Comparison of ENCODE assay signal across 23 cellular contexts in the genomic region with DNA sequence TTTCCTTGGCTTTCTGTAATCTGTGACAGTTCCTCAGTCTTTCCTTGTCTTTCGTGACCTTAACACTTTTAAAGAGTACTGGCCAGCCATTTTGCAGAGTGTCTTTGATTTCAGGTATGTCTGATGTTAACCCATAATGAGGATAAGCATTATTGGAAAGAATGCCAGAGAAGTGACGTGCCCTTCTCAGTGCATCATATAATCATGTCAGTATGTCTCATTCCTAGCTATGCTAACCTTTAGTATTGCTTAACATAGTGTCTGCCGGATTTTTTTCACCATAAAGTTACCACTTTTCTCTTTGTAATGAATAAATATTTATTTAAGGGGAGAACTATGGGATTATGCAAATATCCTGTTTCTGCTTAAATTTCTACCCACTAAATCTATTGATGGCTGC. TPM values are rescaled to one million over a fixed set of nuclear protein-coding genes. Genes with fewer than 3 reads are reported as not detected.
"Had no signal": no experiment of that assay in that cellular context is flagged by ENCODE, and none has a peak within 500 bp of the region (broad histone marks: within the 10 kb centered on the region; RNA-seq: fewer than 3 reads in every experiment).

No MANE protein-coding gene starts in this region.

- H3K4me3 ChIP-seq: body of pancreas, thyroid gland, vagina had no signal

- DNase-seq: activated CD4-positive, alpha-beta memory T cell treated with anti-CD3 and anti-CD28 coated beads, Interleukin-2, amount 10 ng/mL, durations not matched to agents 7 days and 5 days; activated CD4-positive, alpha-beta T cell treated with anti-CD3 and anti-CD28 coated beads for 48 hours; activated CD4-positive, CD25-positive, alpha-beta regulatory T cell; activated naive CD4-positive, alpha-beta T cell; activated naive CD8-positive, alpha-beta T cell treated with anti-CD3 and anti-CD28 coated beads for 36 hours; activated T-cell treated with anti-CD3 and anti-CD28 coated beads, Interleukin-2, amount 50 U/mL, for 1 hour; amygdala; body of pancreas; cortex of kidney; immature natural killer cell; left ventricle myocardium superior; mesenchymal stem cell; natural killer cell; stimulated activated CD4-positive, alpha-beta T cell treated with anti-CD3 and anti-CD28 coated beads, Interleukin-12 subunit alpha, Interleukin-12 subunit beta, amount 100 ng/mL, for 4 hours; stimulated activated CD4-positive, alpha-beta T cell treated with anti-CD3 and anti-CD28 coated beads, Interleukin-1b, Interleukin-23, amount 100 ng/mL, for 48 hours; stimulated activated CD8-positive, alpha-beta memory T cell treated with anti-CD3 and anti-CD28 coated beads, Interleukin-4, amount 100 ng/mL, for 48 hours; stimulated activated naive CD4-positive, alpha-beta T cell; T-helper 9 cell; thyroid gland had no signal

- H3K36me3 ChIP-seq: neutrophil, thyroid gland, vagina had no signal

- H3K4me1 ChIP-seq: body of pancreas had no signal

- H3K27ac ChIP-seq: neutrophil, thyroid gland, vagina had no signal

- H3K27me3 ChIP-seq: body of pancreas, thyroid gland, vagina had no signal

- H3K27ac Mint-ChIP-seq: activated CD4-positive, alpha-beta memory T cell treated with anti-CD3 and anti-CD28 coated beads, Interleukin-2, amount 10 ng/mL, durations not matched to agents 7 days and 5 days; activated naive CD8-positive, alpha-beta T cell treated with anti-CD3 and anti-CD28 coated beads for 36 hours; activated T-helper 17 cell treated with anti-CD3 and anti-CD28 coated beads, Interleukin-2, amount 50 U/mL, for 72 hours; immature natural killer cell; natural killer cell had no signal

- H3K4me1 Mint-ChIP-seq: activated CD4-positive, alpha-beta memory T cell treated with anti-CD3 and anti-CD28 coated beads, Interleukin-2, amount 10 ng/mL, durations not matched to agents 7 days and 5 days; activated naive CD8-positive, alpha-beta T cell treated with anti-CD3 and anti-CD28 coated beads for 36 hours; activated T-helper 17 cell treated with anti-CD3 and anti-CD28 coated beads, Interleukin-2, amount 50 U/mL, for 72 hours; central memory CD8-positive, alpha-beta T cell; immature natural killer cell; natural killer cell had no signal

- H3K9me3 ChIP-seq: body of pancreas, neutrophil, thyroid gland, vagina had no signal

- H3K36me3 Mint-ChIP-seq: activated naive CD8-positive, alpha-beta T cell treated with anti-CD3 and anti-CD28 coated beads for 36 hours; immature natural killer cell; natural killer cell had no signal

- H3K9me3 Mint-ChIP-seq: activated CD4-positive, alpha-beta memory T cell treated with anti-CD3 and anti-CD28 coated beads, Interleukin-2, amount 10 ng/mL, durations not matched to agents 7 days and 5 days; activated naive CD8-positive, alpha-beta T cell treated with anti-CD3 and anti-CD28 coated beads for 36 hours; activated T-helper 17 cell treated with anti-CD3 and anti-CD28 coated beads, Interleukin-2, amount 50 U/mL, for 72 hours; central memory CD8-positive, alpha-beta T cell; immature natural killer cell; natural killer cell had no signal

- H3K4me3 Mint-ChIP-seq: activated CD4-positive, alpha-beta memory T cell treated with anti-CD3 and anti-CD28 coated beads, Interleukin-2, amount 10 ng/mL, durations not matched to agents 7 days and 5 days; activated naive CD8-positive, alpha-beta T cell treated with anti-CD3 and anti-CD28 coated beads for 36 hours; activated T-helper 17 cell treated with anti-CD3 and anti-CD28 coated beads, Interleukin-2, amount 50 U/mL, for 72 hours; central memory CD8-positive, alpha-beta T cell; immature natural killer cell; natural killer cell had no signal

- ATAC-seq: activated T-helper 17 cell treated with anti-CD3 and anti-CD28 coated beads, Interleukin-2, amount 50 U/mL, for 72 hours; body of pancreas; left ventricle myocardium superior; natural killer cell had no signal

RNA-seq across cellular contexts. Expression of a gene that starts 28.5 kb away (rescaled TPM):
- total RNA-seq: activated CD4-positive, alpha-beta memory T cell treated with anti-CD3 and anti-CD28 coated beads, Interleukin-2, amount 10 ng/mL, durations not matched to agents 7 days and 5 days; activated naive CD8-positive, alpha-beta T cell treated with anti-CD3 and anti-CD28 coated beads for 36 hours; activated T-helper 17 cell treated with anti-CD3 and anti-CD28 coated beads, Interleukin-2, amount 50 U/mL, for 72 hours; natural killer cell had no signal
